Comparison of ENCODE assay signal across 11 cellular contexts in the genomic region with DNA sequence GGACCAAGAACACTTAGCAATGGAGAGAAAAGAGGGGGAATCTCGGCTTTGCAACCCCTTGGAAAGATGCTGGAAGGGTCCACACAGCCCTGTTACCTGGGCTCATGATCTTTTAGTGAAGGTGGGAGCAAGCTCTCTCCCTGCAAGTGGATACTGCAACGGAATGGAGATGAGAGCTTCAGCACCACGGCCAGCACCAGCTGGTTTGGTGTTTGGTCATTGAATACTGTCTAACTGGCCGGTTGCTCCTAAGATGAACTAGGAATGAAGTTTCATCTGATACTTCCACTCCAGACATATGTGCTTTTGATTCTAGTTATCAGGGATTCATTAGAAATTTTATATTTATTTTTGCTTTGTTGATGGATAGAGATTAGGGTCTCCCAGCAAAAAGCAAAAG. TPM values are rescaled to one million over a fixed set of nuclear protein-coding genes. Genes with fewer than 3 reads are reported as not detected.
DNase-seq lines count a peak whose midpoint lies in the region; ATAC-seq lines count a peak whose summit lies in the region.
"Had no signal": no experiment of that assay in that cellular context is flagged by ENCODE, and none has a peak within 500 bp of the region (broad histone marks: within the 10 kb centered on the region; RNA-seq: fewer than 3 reads in every experiment).

No MANE protein-coding gene starts in this region.

- no peaks in the 10 kb centered on the region for H3K36me3 ChIP-seq in GM23248 (ENCODE audit: low read depth)
- H3K36me3 ChIP-seq: WERI-Rb-1 had no signal

- H3K9me2 ChIP-seq in GM23248 (ENCODE audit: insufficient read depth), result no peaks in the 10 kb centered on the region

- DNase-seq in GM23248 (peak; percentile 61), MV-4-11 (lab: John Stamatoyannopoulos, UW) (peak; percentile 16), dermis blood vessel endothelial cell (peak; percentile 64), mesenteric fat pad (ENCODE audit: low spot score) (peak; percentile 6), DMS79 treated with DMSO at 0.1 percent for 48 hours (lab: John Stamatoyannopoulos, UW) (no peak), activated gamma-delta T cell treated with Interleukin-2 at 50 U/mL for 16 hours (no peak)
- DNase-seq: dorsolateral prefrontal cortex, NCI-H146, WERI-Rb-1 had no signal

- H3K79me2 ChIP-seq in GM23248 (ENCODE audit: insufficient read depth), result no peaks in the 10 kb centered on the region

- ATAC-seq in GM21390 (IDR thresholded peaks at IDR 0.05; ENCODE audit: unreplicated experiment), result no peak
- no peak for ATAC-seq in HG02884 (IDR thresholded peaks at IDR 0.05; ENCODE audit: unreplicated experiment)

- peaks cover 23% of the 10 kb centered on the region for H3K27me3 ChIP-seq in GM23248 (replicated peaks; ENCODE audit: insufficient read depth)

- in situ Hi-C loops in GM23248 (cut with MboI), result loop anchor here (10.0 kb wide), 1 partner anchor 274 kb away; no protein-coding TSS in a partner anchor

- H3K27ac ChIP-seq in GM23248, result no peak overlapping the region
- H3K27ac ChIP-seq: WERI-Rb-1 had no signal

- H3K9me3 ChIP-seq in GM23248 (ENCODE audit: low read depth), result no peaks in the 10 kb centered on the region

- no peak overlapping the region for H3K4me3 ChIP-seq in GM23248
- H3K4me3 ChIP-seq: dorsolateral prefrontal cortex had no signal

- H3F3A ChIP-seq in GM23248 (ENCODE audit: insufficient read depth), result no peaks in the 10 kb centered on the region

- H3K9ac ChIP-seq in GM23248, result no peak overlapping the region

- no peaks in the 10 kb centered on the region for H3K4me1 ChIP-seq in GM23248 (ENCODE audit: insufficient read depth)

- 11 to 13% methylated on average over 4 of the region's 4 CpGs for WGBS in GM23248 (ENCODE audit: low coverage in 1 of 2, low lambda C conversion rate in 2 of 2, missing lambda C conversion rate in 2 of 2), 2 experiments

- no peaks in the 10 kb centered on the region for H4K20me1 ChIP-seq in GM23248 (ENCODE audit: insufficient read depth)

- no peak overlapping the region for H2AFZ ChIP-seq in GM23248

- no peak overlapping the region for H3K4me2 ChIP-seq in GM23248 (ENCODE audit: unreplicated experiment)

RNA-seq across cellular contexts. Expression of a gene that starts 16.3 kb away (rescaled TPM):
- not detected in 2 replicates for total RNA-seq in GM23248 (2014; rRNA removed; shearing (Covaris generic))
- not detected in 2 replicates for polyA plus RNA-seq in GM23248 (2016; fragmentation: Nextera tagmentation; extraction: Ambion mirVana)
- total RNA-seq in dermis blood vessel endothelial cell (not detected in 2 replicates), mesenteric fat pad (not detected)

Comparison
In these comparisons a context has a peak if more than half of its experiments do, and no peak if none do; other contexts are left out.
1. DNase-seq: peak in GM23248 (single experiment), MV-4-11 (single experiment), dermis blood vessel endothelial cell (single experiment) and mesenteric fat pad (single experiment); none in DMS79 treated with DMSO at 0.1 percent for 48 hours (single experiment) and activated gamma-delta T cell treated with Interleukin-2 at 50 U/mL for 16 hours (single experiment).